ENCODE assay signal across 12 cellular contexts in genomic region chrX:30196322-30196721, GRCh38. TPM values are rescaled to one million over a fixed set of nuclear protein-coding genes. Genes with fewer than 3 reads are reported as not detected.
DNase-seq lines count a peak whose midpoint lies in the region; TF ChIP-seq lines count a peak whose summit lies in the region.
"Had no signal": no experiment of that assay in that cellular context is flagged by ENCODE, and none has a peak within 500 bp of the region (broad histone marks: within the 10 kb centered on the region; RNA-seq: fewer than 3 reads in every experiment).

No MANE protein-coding gene starts in this region.

- H3K9me3 ChIP-seq in mammary epithelial cell (replicated peaks; ENCODE audit: insufficient read depth, low read length) (no peaks in the 10 kb centered on the region), Caco-2 (no peaks in the 10 kb centered on the region)

- BruUV-seq in mammary epithelial cell (replicated peaks; lab: Mats Ljungman, UMichigan) (no TSS peak), Caco-2 (replicated peaks; lab: Mats Ljungman, UMichigan) (no TSS peak)

- H3K4me2 ChIP-seq in mammary epithelial cell (ENCODE audit: insufficient read depth, low read depth, low read length) = no peak overlapping the region

- H4K20me1 ChIP-seq in mammary epithelial cell (ENCODE audit: insufficient read depth, low read length) = no peaks in the 10 kb centered on the region

- in situ Hi-C loops in mammary epithelial cell (cut with MboI; ENCODE audit: low sequenced_read_pairs in 2 of 2) = no loop called here

- no peaks in the 10 kb centered on the region for H3K9me3 Mint-ChIP-seq in type B pancreatic cell
- H3K9me3 Mint-ChIP-seq in Caco-2 (ENCODE audit: unreplicated experiment) = no peaks in the 10 kb centered on the region
- H3K9me3 Mint-ChIP-seq: activated T-cell treated with anti-CD3 and anti-CD28 coated beads, Interleukin-2, amount 50 U/mL, for 4 hours had no signal

- H3K36me3 ChIP-seq in mammary epithelial cell (ENCODE audit: insufficient read depth, low read length) (no peaks in the 10 kb centered on the region), Caco-2 (ENCODE audit: control insufficient read depth, insufficient read depth, low read length) (no peaks in the 10 kb centered on the region)

- H3K9ac ChIP-seq in mammary epithelial cell (ENCODE audit: insufficient read depth, low read length) = no peak overlapping the region

- H3K4me1 ChIP-seq in mammary epithelial cell (ENCODE audit: insufficient read depth, low read length) = no peaks in the 10 kb centered on the region
- no peaks in the 10 kb centered on the region for H3K4me1 ChIP-seq in Caco-2

- no peak overlapping the region for H2AFZ ChIP-seq in mammary epithelial cell (ENCODE audit: low read depth, low read length)

- intact Hi-C loops in mammary epithelial cell (cut with micrococcal nuclease) = loop anchor here (5.0 kb wide), 1 partner anchor 509 kb away; no protein-coding TSS in a partner anchor
- intact Hi-C loops in Caco-2 (cut with micrococcal nuclease; ENCODE audit: unreplicated experiment) = loop anchor here (1.0 kb wide), 1 partner anchor 54 kb away; no protein-coding TSS in a partner anchor

- H3K27me3 Mint-ChIP-seq in type B pancreatic cell (no peaks in the 10 kb centered on the region), Caco-2 (ENCODE audit: insufficient read depth, unreplicated experiment) (no peaks in the 10 kb centered on the region)

- no peaks in the 10 kb centered on the region for H3K79me2 ChIP-seq in mammary epithelial cell (ENCODE audit: insufficient read depth, low read length)

- no peak overlapping the region for H3K27ac ChIP-seq in mammary epithelial cell (ENCODE audit: insufficient read depth, low read depth, low read length)

- DNase-seq in SHP77 (lab: John Stamatoyannopoulos, UW) (peak; percentile 19 to 23), SHP77 treated with DMSO at 0.1 percent for 48 hours (lab: John Stamatoyannopoulos, UW) (no peak), M059J (ENCODE audit: low read depth) (peak; percentile 44), mammary epithelial cell (peak; percentile 1), type B pancreatic cell (ENCODE audit: extremely low spot score, unreplicated experiment) (no peak), putamen (ENCODE audit: low spot score) (no peak), Caco-2 (no peak)
- no peak for DNase-seq in activated T-cell treated with anti-CD3 and anti-CD28 coated beads, Interleukin-2, amount 50 U/mL, for 1 hour
- DNase-seq: activated T-cell treated with anti-CD3 and anti-CD28 coated beads, Interleukin-2, amount 50 U/mL, for 4 hours; AML-193; stimulated activated CD4-positive, alpha-beta T cell treated with anti-CD3 and anti-CD28 coated beads, Interleukin-2, amount 100 ng/mL, for 48 hours had no signal

- dilution Hi-C loops in mammary epithelial cell (cut with HindIII; ENCODE audit: low sequenced_read_pairs) = no loop called here

- CTCF ChIA-PET in mammary epithelial cell (lab: Charles Lee; ENCODE audit: low non-redundant PET) (no interaction called here), Caco-2 (lab: Charles Lee) (interaction anchor here (0.6 kb wide), 1 partner anchor 166 kb away, joined by 3 read pairs; no protein-coding TSS in a partner anchor)

- TF ChIP-seq CTCF in mammary epithelial cell (conservative IDR thresholded peaks at IDR 0.05 in 1 of 2, IDR thresholded peaks at IDR 0.05 in 1 of 2; ENCODE audit: extremely low read depth in 1 of 2, insufficient read depth in 1 of 2, low read depth in 1 of 2, low read length in 2 of 2) = peak; percentile 10 to 31
- peak; percentile 53 for TF ChIP-seq CTCF in type B pancreatic cell (conservative IDR thresholded peaks at IDR 0.05)
- TF ChIP-seq CTCF in Caco-2 (IDR thresholded peaks at IDR 0.05; ENCODE audit: insufficient read depth in 1 of 2, low read depth in 1 of 2, low read length in 1 of 2, severe bottlenecking in 1 of 2, unreplicated experiment in 1 of 2) = peak in 1 of 2 experiments; percentile 24

- H3K4me1 Mint-ChIP-seq in type B pancreatic cell (ENCODE audit: unreplicated experiment) (no peaks in the 10 kb centered on the region), Caco-2 (ENCODE audit: low read depth, unreplicated experiment) (no peaks in the 10 kb centered on the region)

- WGBS in mammary epithelial cell (ENCODE audit: low coverage, missing lambda C conversion rate) = 60% methylated on average over 1 of the region's 1 CpG

- H3K27ac Mint-ChIP-seq in type B pancreatic cell (no peak overlapping the region), Caco-2 (ENCODE audit: unreplicated experiment) (no peak overlapping the region)

- no peaks in the 10 kb centered on the region for H3K27me3 ChIP-seq in mammary epithelial cell (ENCODE audit: insufficient read depth, low read length)
- no peaks in the 10 kb centered on the region for H3K27me3 ChIP-seq in Caco-2 (replicated peaks; ENCODE audit: control insufficient read depth, insufficient read depth, low read length)

- POLR2A ChIA-PET in Caco-2 (lab: Charles Lee) = no interaction called here

- H3K36me3 Mint-ChIP-seq in type B pancreatic cell (no peaks in the 10 kb centered on the region), Caco-2 (ENCODE audit: insufficient read depth, unreplicated experiment) (no peaks in the 10 kb centered on the region)

- H3K4me3 Mint-ChIP-seq in type B pancreatic cell (no peak overlapping the region), Caco-2 (ENCODE audit: unreplicated experiment) (no peak overlapping the region)
- H3K4me3 Mint-ChIP-seq: activated T-cell treated with anti-CD3 and anti-CD28 coated beads, Interleukin-2, amount 50 U/mL, for 4 hours had no signal

- H3K4me3 ChIP-seq in mammary epithelial cell (replicated peaks in 1 of 3; ENCODE audit: insufficient read depth in 1 of 3, low read depth in 2 of 3, low read length in 3 of 3) (no peak overlapping the region), Caco-2 (ENCODE audit: low read depth, low read length) (no peak overlapping the region)

RNA-seq across cellular contexts. Expression of gene MAGEB2, which starts 19.0 kb away (rescaled TPM):
- 0.12 and 0.22 TPM in 2 replicates for total RNA-seq in M059J (2014; rRNA removed; shearing (Covaris generic))
- total RNA-seq in mammary epithelial cell (not detected), type B pancreatic cell (ENCODE audit: low replicate concordance) (not detected in 2 replicates), Caco-2 (2022) (not detected in 2 replicates)
- not detected for polyA plus RNA-seq in mammary epithelial cell
- not detected for polyA minus RNA-seq in mammary epithelial cell
- total RNA-seq: mesenteric fat pad had no signal

RNA-seq across cellular contexts. Expression of gene MAGEB3, which starts 34.1 kb away (rescaled TPM):
- 0.07 and 0.12 TPM in 2 replicates for total RNA-seq in M059J (2014; rRNA removed; shearing (Covaris generic))
- not detected for total RNA-seq in mammary epithelial cell
- not detected for polyA plus RNA-seq in mammary epithelial cell
- not detected for polyA minus RNA-seq in mammary epithelial cell
- total RNA-seq in type B pancreatic cell (ENCODE audit: low replicate concordance) = 0.45 and 0.92 TPM in 2 replicates
- total RNA-seq in Caco-2 (2022) = not detected in 2 replicates
- total RNA-seq: activated T-cell treated with anti-CD3 and anti-CD28 coated beads, Interleukin-2, amount 50 U/mL, for 4 hours; mesenteric fat pad had no signal

RNA-seq across cellular contexts. Expression of gene MAGEB4, which starts 45.5 kb away (rescaled TPM):
- total RNA-seq in M059J (2014; rRNA removed; shearing (Covaris generic)) = not detected in 2 replicates
- total RNA-seq in mammary epithelial cell = under 1 TPM in 1 of 2 donors, not detected in 1; 0.17 TPM
- polyA plus RNA-seq in mammary epithelial cell = not detected
- polyA minus RNA-seq in mammary epithelial cell = not detected
- not detected in 2 replicates for total RNA-seq in type B pancreatic cell (ENCODE audit: low replicate concordance)
- total RNA-seq in Caco-2 (2022) = not detected in 2 replicates
- total RNA-seq: activated T-cell treated with anti-CD3 and anti-CD28 coated beads, Interleukin-2, amount 50 U/mL, for 4 hours; mesenteric fat pad had no signal

RNA-seq across cellular contexts. Expression of gene MAGEB1, which starts 50.6 kb away (rescaled TPM):
- not detected in 2 replicates for total RNA-seq in M059J (2014; rRNA removed; shearing (Covaris generic))
- total RNA-seq in mammary epithelial cell (not detected), type B pancreatic cell (ENCODE audit: low replicate concordance) (not detected in 2 replicates), Caco-2 (2022) (not detected in 2 replicates)
- not detected for polyA plus RNA-seq in mammary epithelial cell
- polyA minus RNA-seq in mammary epithelial cell = not detected
- total RNA-seq: activated T-cell treated with anti-CD3 and anti-CD28 coated beads, Interleukin-2, amount 50 U/mL, for 4 hours; mesenteric fat pad had no signal

Comparison
In these comparisons a context has a peak if more than half of its experiments do, and no peak if none do; other contexts are left out.
1. DNase-seq: peak in SHP77 (2 of 2), M059J (single experiment) and mammary epithelial cell (single experiment); none in SHP77 treated with DMSO at 0.1 percent for 48 hours (single experiment), type B pancreatic cell (single experiment), putamen (single experiment), Caco-2 (0 of 2) and activated T-cell treated with anti-CD3 and anti-CD28 coated beads, Interleukin-2, amount 50 U/mL, for 1 hour (single experiment).